In genomic region chr5:118919016-118919415, GRCh38 we compare ENCODE assay signal across 19 cellular contexts.
"Had no signal": no experiment of that assay in that cellular context is flagged by ENCODE, and none has a peak within 500 bp of the region (broad histone marks: within the 10 kb centered on the region; RNA-seq: fewer than 3 reads in every experiment).

No MANE protein-coding gene starts in this region.

- H3K4me1 Mint-ChIP-seq: natural killer cell; stimulated activated naive B cell treated with anti-CD40 and anti-IgM and Interleukin-4, amounts not matched to agents 10 μg/mL and 1 μg/mL and 100 μg/mL, for 72 hours had no signal

- H3K36me3 Mint-ChIP-seq: natural killer cell had no signal

- H3K4me1 ChIP-seq: psoas muscle, spleen, tibial nerve, vagina had no signal

- H3K4me3 ChIP-seq: dorsolateral prefrontal cortex, heart left ventricle, psoas muscle, spleen, tibial nerve, vagina had no signal

- H3K27me3 Mint-ChIP-seq: stimulated activated naive B cell treated with anti-CD40 and anti-IgM and Interleukin-4, amounts not matched to agents 10 μg/mL and 1 μg/mL and 100 μg/mL, for 72 hours had no signal

- ATAC-seq: activated CD4-positive, CD25-positive, alpha-beta regulatory T cell treated with anti-CD3 and anti-CD28 coated beads, Interleukin-2, amount 50 U/mL, for 24 hours; activated naive CD4-positive, alpha-beta T cell treated with anti-CD3 and anti-CD28 coated beads, Interleukin-2, amount 50 U/mL, for 72 hours; esophagus mucosa; heart left ventricle; left lobe of liver; natural killer cell; psoas muscle; sciatic nerve; stimulated activated naive B cell treated with anti-CD40 and anti-IgM and Interleukin-4, amounts not matched to agents 10 μg/mL and 1 μg/mL and 100 μg/mL, for 72 hours had no signal

- H3K4me3 Mint-ChIP-seq: natural killer cell; stimulated activated naive B cell treated with anti-CD40 and anti-IgM and Interleukin-4, amounts not matched to agents 10 μg/mL and 1 μg/mL and 100 μg/mL, for 72 hours had no signal

- DNase-seq: activated effector memory CD4-positive, alpha-beta T cell treated with Interleukin-2 at 50 U/mL for 16 hours; cerebellar nuclear complex; dorsolateral prefrontal cortex; heart left ventricle; islet precursor cell; mammary epithelial cell; natural killer cell; nucleus accumbens; psoas muscle; spleen; stimulated activated CD4-positive, alpha-beta T cell treated with anti-CD3 and anti-CD28 coated beads, Interleukin-2, amount 100 ng/mL, for 24 hours; stimulated activated naive B cell treated with anti-CD40 and anti-IgM and Interleukin-4, amounts not matched to agents 10 μg/mL and 1 μg/mL and 100 μg/mL, for 72 hours had no signal

- H3K27me3 ChIP-seq: dorsolateral prefrontal cortex, heart left ventricle, spleen, tibial nerve, vagina had no signal

- H3K9me3 ChIP-seq: psoas muscle, spleen, tibial nerve, vagina had no signal

- H3K36me3 ChIP-seq: heart left ventricle, vagina had no signal

- H3K9me3 Mint-ChIP-seq: activated naive CD4-positive, alpha-beta T cell treated with anti-CD3 and anti-CD28 coated beads, Interleukin-2, amount 50 U/mL, for 72 hours; natural killer cell had no signal

- H3K27ac Mint-ChIP-seq: activated naive CD4-positive, alpha-beta T cell treated with anti-CD3 and anti-CD28 coated beads, Interleukin-2, amount 50 U/mL, for 72 hours; natural killer cell; stimulated activated naive B cell treated with anti-CD40 and anti-IgM and Interleukin-4, amounts not matched to agents 10 μg/mL and 1 μg/mL and 100 μg/mL, for 72 hours had no signal
